In genomic region chr19:45514376-45515051, GRCh38 we compare ENCODE assay signal across 10 cellular contexts. TPM values are rescaled to one million over a fixed set of nuclear protein-coding genes. Genes with fewer than 3 reads are reported as not detected.
A peak's percentile ranks its signal among the peaks of the same experiment; 100 is the strongest.
DNase-seq lines count a peak whose midpoint lies in the region; ATAC-seq, FAIRE-seq and TF ChIP-seq lines count a peak whose summit lies in the region.
"Had no signal": no experiment of that assay in that cellular context is flagged by ENCODE, and none has a peak within 500 bp of the region (broad histone marks: within the 10 kb centered on the region; RNA-seq: fewer than 3 reads in every experiment).

No MANE protein-coding gene starts in this region.

- no TSS peak for BruUV-seq in HepG2 (replicated peaks; lab: Mats Ljungman, UMichigan)

- TF ChIP-seq EP300 in HepG2 (IDR thresholded peaks at IDR 0.05; ENCODE audit: low read depth in 2 of 2, low read length in 2 of 2) (peak in 1 of 2 experiments; percentile 74; a peak in 2 of 4 replicates), HepG2 (CRISPR knock-in tag; IDR thresholded peaks at IDR 0.05; ENCODE audit: borderline replicate concordance) (peak; percentile 47; the same call in 1 of the 2 replicates)

- no peak overlapping the region for H2AFZ ChIP-seq in HepG2 (ENCODE audit: low read length)

- TF ChIP-seq CTCF in HepG2 (CRISPR knock-in tag; IDR thresholded peaks at IDR 0.05) (peak; percentile 24; the same call in 1 of the 2 replicates), testis (IDR thresholded peaks at IDR 0.05) (no peak)

- CTCF ChIA-PET in HepG2 (lab: Yijun Ruan, JAX; ENCODE audit: low intra/inter-chr PET ratio, low total read pairs), result no interaction called here

- H3K27me3 ChIP-seq in HepG2 (ENCODE audit: control insufficient read depth in 1 of 2, insufficient read depth in 2 of 2, low read length in 2 of 2) (no peaks in the 10 kb centered on the region; a peak in 1 of 5 replicates), testis (no peaks in the 10 kb centered on the region)

- no peaks in the 10 kb centered on the region for H3K9me3 ChIP-seq in HepG2 (ENCODE audit: low read length)
- no peaks in the 10 kb centered on the region for H3K9me3 ChIP-seq in testis

- peaks cover 6 to 33% of the 10 kb centered on the region in 2 donors for H3K36me3 Mint-ChIP-seq in activated naive CD4-positive, alpha-beta T cell treated with anti-CD3 and anti-CD28 coated beads, Interleukin-2, amount 50 U/mL, for 72 hours

- H3K27ac Mint-ChIP-seq in activated naive CD4-positive, alpha-beta T cell treated with anti-CD3 and anti-CD28 coated beads, Interleukin-2, amount 50 U/mL, for 72 hours, result peak overlapping the region; percentile 94 to 97

- H3K4me3 ChIP-seq in HepG2 (replicated peaks in 1 of 3; ENCODE audit: insufficient read depth in 1 of 3, low read depth in 2 of 3, low read length in 3 of 3) (peak overlapping the region in 1 of 3 experiments; percentile 48; a peak in 2 of 6 replicates), testis (no peak overlapping the region)

- no peaks in the 10 kb centered on the region for H3K9me3 Mint-ChIP-seq in activated naive CD4-positive, alpha-beta T cell treated with anti-CD3 and anti-CD28 coated beads, Interleukin-2, amount 50 U/mL, for 72 hours

- peak overlapping the region; percentile 61 for H3K4me2 ChIP-seq in HepG2 (ENCODE audit: low read depth, low read length)

- TF ChIP-seq POLR2A in HepG2 (IDR thresholded peaks at IDR 0.05; ENCODE audit: insufficient read depth in 1 of 2, low read depth in 2 of 2, low read length in 2 of 2) (no peak; a peak in 1 of 4 replicates), testis (IDR thresholded peaks at IDR 0.05) (no peak)

- WGBS in HepG2 (ENCODE audit: low lambda C conversion rate), result 0% methylated on average over 3 of the region's 13 CpGs
- WGBS in testis, 2 donors, result 46 to 58% methylated on average over 12 to 13 of the region's 13 CpGs

- H3K36me3 ChIP-seq in HepG2 (replicated peaks in 1 of 2; ENCODE audit: control insufficient read depth in 1 of 2, insufficient read depth in 2 of 2, low read length in 2 of 2) (peaks cover 11 to 19% of the 10 kb centered on the region in 2 experiments; a peak in 4 of 5 replicates), testis (ENCODE audit: low read depth, missing control alignments) (no peaks in the 10 kb centered on the region)

- peaks cover 89% of the 10 kb centered on the region for H3K4me1 ChIP-seq in HepG2 (ENCODE audit: insufficient read depth, low read length)
- H3K4me1 ChIP-seq in testis, result peaks cover 24% of the 10 kb centered on the region

- peak overlapping the region; percentile 76 for H3K27ac ChIP-seq in HepG2 (ENCODE audit: extremely low read length, insufficient read depth, low read length)
- peak overlapping the region; percentile 48 to 59 for H3K27ac ChIP-seq in testis

- peaks cover 10% of the 10 kb centered on the region for H4K20me1 ChIP-seq in HepG2 (ENCODE audit: insufficient read depth, low read length)

- peak; percentile 45 to 46 for ATAC-seq in activated CD4-positive, CD25-positive, alpha-beta regulatory T cell treated with anti-CD3 and anti-CD28 coated beads, Interleukin-2, amount 50 U/mL, for 24 hours
- peak; percentile 20 to 65 for ATAC-seq in activated naive CD4-positive, alpha-beta T cell treated with anti-CD3 and anti-CD28 coated beads, Interleukin-2, amount 50 U/mL, for 72 hours
- peak; percentile 95 for ATAC-seq in HepG2

- TF ChIP-seq RAD21 in HepG2 (CRISPR knock-in tag; IDR thresholded peaks at IDR 0.05), result peak; percentile 44; the same call in 1 of the 2 replicates

- POLR2A ChIA-PET in HepG2 (lab: Yijun Ruan, JAX), result no interaction called here

- H3K9ac ChIP-seq in HepG2 (ENCODE audit: insufficient read depth, low read depth, low read length), result peak overlapping the region; percentile 57

- peaks cover 48% of the 10 kb centered on the region for H3K79me2 ChIP-seq in HepG2 (ENCODE audit: insufficient read depth, low read length)

- peak; percentile 85 for FAIRE-seq in HepG2 (lab: Jason Lieb, UNC)
- FAIRE-seq: RCC 7860 had no signal

- DNase-seq in activated CD4-positive, CD25-positive, alpha-beta regulatory T cell (lab: John Stamatoyannopoulos, UW), result no peak
- DNase-seq in activated naive CD4-positive, alpha-beta T cell treated with anti-CD3 and anti-CD28 coated beads, Interleukin-2, amount 50 U/mL, for 72 hours (ENCODE audit: low spot score in 2 of 2), result no peak
- DNase-seq in HepG2 (ENCODE audit: low spot score) (peak; percentile 95), testis (no peak), NCI-H2171 treated with DMSO at 0.1 percent for 48 hours (lab: John Stamatoyannopoulos, UW) (no peak), hippocampal formation (lab: John Stamatoyannopoulos, UW) (no peak)
- DNase-seq in stimulated activated CD4-positive, alpha-beta T cell treated with anti-CD3 and anti-CD28 coated beads, Interleukin-1b, Interleukin-23, amount 100 ng/mL, for 48 hours, result no peak
- DNase-seq: amniotic stem cell had no signal

- in situ Hi-C loops in HepG2 (cut with HindIII; ENCODE audit: extremely low pct_ligation_motif_present, low pct_unique_long_range_greater_than_20kb), result no loop called here

- intact Hi-C loops in HepG2 (cut with micrococcal nuclease; ENCODE audit: unreplicated experiment), result loop anchor here (2.0 kb wide), 1 partner anchor 22 kb away; no protein-coding TSS in a partner anchor
- intact Hi-C loops in testis (cut with DNase I; ENCODE audit: low total_unique reads), result no loop called here

RNA-seq across cellular contexts. Expression of gene VASP, which starts 7.2 kb away (rescaled TPM):
- 100 to 1,000 TPM in 1 of 2 donors, 10 to 100 TPM in 1; 76.8 to 156 TPM for total RNA-seq in activated naive CD4-positive, alpha-beta T cell treated with anti-CD3 and anti-CD28 coated beads, Interleukin-2, amount 50 U/mL, for 72 hours
- total RNA-seq in HepG2 (2016; rRNA removed; fragmentation: Illumina TruSeq; extraction: Trizol), result 64.6 and 67.1 TPM in 2 replicates
- 22.8 and 24.0 TPM in 2 replicates for total RNA-seq in HepG2 (2016; cell fraction: cytosol; rRNA removed; fragmentation: Illumina TruSeq; extraction: Trizol; ENCODE audit: low read depth)
- 60.7 and 68.5 TPM in 2 replicates for total RNA-seq in HepG2 (2016; cell fraction: insoluble cytoplasmic fraction; rRNA removed; fragmentation: Illumina TruSeq; extraction: Trizol)
- total RNA-seq in HepG2 (2016; cell fraction: membrane; rRNA removed; fragmentation: Illumina TruSeq; extraction: Trizol), result 55.3 and 59.3 TPM in 2 replicates
- 38.8 and 40.6 TPM in 2 replicates for total RNA-seq in HepG2 (2016; cell fraction: nucleus; rRNA removed; fragmentation: Illumina TruSeq; extraction: Trizol)
- polyA plus RNA-seq in HepG2 (2011; rRNA removed), result 41.8 and 49.1 TPM in 2 replicates
- 29.9 and 46.4 TPM in 2 replicates for polyA plus RNA-seq in HepG2 (2011; cell fraction: cytosol; rRNA removed)
- 78.2 and 83.1 TPM in 2 replicates for polyA plus RNA-seq in HepG2 (2011; cell fraction: nucleus; rRNA removed)
- polyA plus RNA-seq in HepG2 (2012), result 30.9 and 35.9 TPM in 2 replicates
- polyA plus RNA-seq in HepG2 (2016; cell fraction: cytosol; fragmentation: Illumina TruSeq; extraction: Trizol; ENCODE audit: low read depth), result 20.6 and 22.3 TPM in 2 replicates
- polyA plus RNA-seq in HepG2 (2016; cell fraction: insoluble cytoplasmic fraction; fragmentation: Illumina TruSeq; extraction: Trizol; ENCODE audit: low read depth), result 75.4 and 76.4 TPM in 2 replicates
- 40.8 and 44.1 TPM in 2 replicates for polyA plus RNA-seq in HepG2 (2016; cell fraction: membrane; fragmentation: Illumina TruSeq; extraction: Trizol; ENCODE audit: low read depth)
- 70.9 and 74.4 TPM in 2 replicates for polyA plus RNA-seq in HepG2 (2016; cell fraction: nucleus; fragmentation: Illumina TruSeq; extraction: Trizol; ENCODE audit: insufficient read depth, low read depth)
- polyA minus RNA-seq in HepG2 (2011; rRNA and poly(A)+ RNA removed; ENCODE audit: low replicate concordance), result 38.0 and 110 TPM in 2 replicates
- 36.7 and 47.2 TPM in 2 replicates for polyA minus RNA-seq in HepG2 (2011; cell fraction: cytosol; rRNA and poly(A)+ RNA removed)
- 31.7 and 50.2 TPM in 2 replicates for polyA minus RNA-seq in HepG2 (2011; cell fraction: nucleus; rRNA and poly(A)+ RNA removed)
- 10 to 100 TPM; 52.7 to 57.9 TPM for total RNA-seq in testis
- 37.7 TPM for polyA plus RNA-seq in testis (ENCODE audit: insufficient read depth, low read depth, low replicate concordance)

RNA-seq across cellular contexts. Expression of gene PPM1N, which starts 16.3 kb away (rescaled TPM):
- 1 to 10 TPM; 1.5 to 7.4 TPM for total RNA-seq in activated naive CD4-positive, alpha-beta T cell treated with anti-CD3 and anti-CD28 coated beads, Interleukin-2, amount 50 U/mL, for 72 hours
- total RNA-seq in HepG2 (2016; rRNA removed; fragmentation: Illumina TruSeq; extraction: Trizol) (0.31 and 0.67 TPM in 2 replicates), testis (1 to 10 TPM; 1.9 to 2.3 TPM)
- 0.53 and 0.71 TPM in 2 replicates for total RNA-seq in HepG2 (2016; cell fraction: cytosol; rRNA removed; fragmentation: Illumina TruSeq; extraction: Trizol; ENCODE audit: low read depth)
- total RNA-seq in HepG2 (2016; cell fraction: insoluble cytoplasmic fraction; rRNA removed; fragmentation: Illumina TruSeq; extraction: Trizol), result 0.48 and 0.91 TPM in 2 replicates
- 0.72 and 1.2 TPM in 2 replicates for total RNA-seq in HepG2 (2016; cell fraction: membrane; rRNA removed; fragmentation: Illumina TruSeq; extraction: Trizol)
- total RNA-seq in HepG2 (2016; cell fraction: nucleus; rRNA removed; fragmentation: Illumina TruSeq; extraction: Trizol), result not detected in 2 replicates
- polyA plus RNA-seq in HepG2 (2011; rRNA removed) (1.3 and 1.8 TPM in 2 replicates), testis (ENCODE audit: insufficient read depth, low read depth, low replicate concordance) (3.4 TPM)
- 2.6 TPM in 2 replicates for polyA plus RNA-seq in HepG2 (2011; cell fraction: cytosol; rRNA removed)
- polyA plus RNA-seq in HepG2 (2011; cell fraction: nucleus; rRNA removed), result 1.1 and 2.1 TPM in 2 replicates
- polyA plus RNA-seq in HepG2 (2012), result 1.4 and 1.9 TPM in 2 replicates
- 0.86 and 1.5 TPM in 2 replicates for polyA plus RNA-seq in HepG2 (2016; cell fraction: cytosol; fragmentation: Illumina TruSeq; extraction: Trizol; ENCODE audit: low read depth)
- 0.76 TPM in 1 of 2 replicates, not detected in the other for polyA plus RNA-seq in HepG2 (2016; cell fraction: insoluble cytoplasmic fraction; fragmentation: Illumina TruSeq; extraction: Trizol; ENCODE audit: low read depth)
- polyA plus RNA-seq in HepG2 (2016; cell fraction: membrane; fragmentation: Illumina TruSeq; extraction: Trizol; ENCODE audit: low read depth), result 0.77 and 1.1 TPM in 2 replicates
- 1.2 TPM in 1 of 2 replicates, not detected in the other for polyA plus RNA-seq in HepG2 (2016; cell fraction: nucleus; fragmentation: Illumina TruSeq; extraction: Trizol; ENCODE audit: insufficient read depth, low read depth)
- polyA minus RNA-seq in HepG2 (2011; rRNA and poly(A)+ RNA removed; ENCODE audit: low replicate concordance), result 0.23 TPM in 1 of 2 replicates, not detected in the other
- polyA minus RNA-seq in HepG2 (2011; cell fraction: cytosol; rRNA and poly(A)+ RNA removed), result not detected in 2 replicates
- 0.50 TPM in 1 of 2 replicates, not detected in the other for polyA minus RNA-seq in HepG2 (2011; cell fraction: nucleus; rRNA and poly(A)+ RNA removed)

RNA-seq across cellular contexts. Expression of gene RTN2, which starts 17.7 kb away (rescaled TPM):
- total RNA-seq in activated naive CD4-positive, alpha-beta T cell treated with anti-CD3 and anti-CD28 coated beads, Interleukin-2, amount 50 U/mL, for 72 hours, result 1 to 10 TPM; 3.2 to 5.1 TPM
- 2.1 and 2.9 TPM in 2 replicates for total RNA-seq in HepG2 (2016; rRNA removed; fragmentation: Illumina TruSeq; extraction: Trizol)
- total RNA-seq in HepG2 (2016; cell fraction: cytosol; rRNA removed; fragmentation: Illumina TruSeq; extraction: Trizol; ENCODE audit: low read depth), result 5.1 and 6.2 TPM in 2 replicates
- total RNA-seq in HepG2 (2016; cell fraction: insoluble cytoplasmic fraction; rRNA removed; fragmentation: Illumina TruSeq; extraction: Trizol), result 2.0 and 3.5 TPM in 2 replicates
- total RNA-seq in HepG2 (2016; cell fraction: membrane; rRNA removed; fragmentation: Illumina TruSeq; extraction: Trizol), result 6.2 and 8.3 TPM in 2 replicates
- 2.3 and 2.8 TPM in 2 replicates for total RNA-seq in HepG2 (2016; cell fraction: nucleus; rRNA removed; fragmentation: Illumina TruSeq; extraction: Trizol)
- polyA plus RNA-seq in HepG2 (2011; rRNA removed), result 17.1 and 18.0 TPM in 2 replicates
- polyA plus RNA-seq in HepG2 (2011; cell fraction: cytosol; rRNA removed), result 13.2 and 17.0 TPM in 2 replicates
- polyA plus RNA-seq in HepG2 (2011; cell fraction: nucleus; rRNA removed), result 12.6 and 14.7 TPM in 2 replicates
- 11.2 and 15.2 TPM in 2 replicates for polyA plus RNA-seq in HepG2 (2012)
- 8.6 and 9.5 TPM in 2 replicates for polyA plus RNA-seq in HepG2 (2016; cell fraction: cytosol; fragmentation: Illumina TruSeq; extraction: Trizol; ENCODE audit: low read depth)
- polyA plus RNA-seq in HepG2 (2016; cell fraction: insoluble cytoplasmic fraction; fragmentation: Illumina TruSeq; extraction: Trizol; ENCODE audit: low read depth), result 3.9 and 4.7 TPM in 2 replicates
- 9.5 and 9.7 TPM in 2 replicates for polyA plus RNA-seq in HepG2 (2016; cell fraction: membrane; fragmentation: Illumina TruSeq; extraction: Trizol; ENCODE audit: low read depth)
- 11.0 and 11.5 TPM in 2 replicates for polyA plus RNA-seq in HepG2 (2016; cell fraction: nucleus; fragmentation: Illumina TruSeq; extraction: Trizol; ENCODE audit: insufficient read depth, low read depth)
- polyA minus RNA-seq in HepG2 (2011; rRNA and poly(A)+ RNA removed; ENCODE audit: low replicate concordance), result 6.0 and 30.0 TPM in 2 replicates
- polyA minus RNA-seq in HepG2 (2011; cell fraction: cytosol; rRNA and poly(A)+ RNA removed), result 7.6 and 8.3 TPM in 2 replicates
- 7.1 and 7.6 TPM in 2 replicates for polyA minus RNA-seq in HepG2 (2011; cell fraction: nucleus; rRNA and poly(A)+ RNA removed)
- total RNA-seq in testis, result 1 to 10 TPM; 5.2 to 5.3 TPM
- polyA plus RNA-seq in testis (ENCODE audit: insufficient read depth, low read depth, low replicate concordance), result 4.2 TPM

RNA-seq across cellular contexts. Expression of gene FOSB, which starts 46.7 kb away (rescaled TPM):
- 10 to 100 TPM; 19.9 to 37.6 TPM for total RNA-seq in activated naive CD4-positive, alpha-beta T cell treated with anti-CD3 and anti-CD28 coated beads, Interleukin-2, amount 50 U/mL, for 72 hours
- 0.21 and 6.0 TPM in 2 replicates for total RNA-seq in HepG2 (2016; rRNA removed; fragmentation: Illumina TruSeq; extraction: Trizol)
- 0.79 and 0.91 TPM in 2 replicates for total RNA-seq in HepG2 (2016; cell fraction: cytosol; rRNA removed; fragmentation: Illumina TruSeq; extraction: Trizol; ENCODE audit: low read depth)
- total RNA-seq in HepG2 (2016; cell fraction: insoluble cytoplasmic fraction; rRNA removed; fragmentation: Illumina TruSeq; extraction: Trizol), result 0.37 and 5.7 TPM in 2 replicates
- total RNA-seq in HepG2 (2016; cell fraction: membrane; rRNA removed; fragmentation: Illumina TruSeq; extraction: Trizol), result 0.93 and 1.2 TPM in 2 replicates
- total RNA-seq in HepG2 (2016; cell fraction: nucleus; rRNA removed; fragmentation: Illumina TruSeq; extraction: Trizol), result 17.8 and 18.2 TPM in 2 replicates
- 2.8 TPM in 2 replicates for polyA plus RNA-seq in HepG2 (2011; rRNA removed)
- polyA plus RNA-seq in HepG2 (2011; cell fraction: cytosol; rRNA removed), result 0.67 and 0.69 TPM in 2 replicates
- 23.1 and 35.9 TPM in 2 replicates for polyA plus RNA-seq in HepG2 (2011; cell fraction: nucleus; rRNA removed)
- 0.51 and 1.1 TPM in 2 replicates for polyA plus RNA-seq in HepG2 (2012)
- not detected in 2 replicates for polyA plus RNA-seq in HepG2 (2016; cell fraction: cytosol; fragmentation: Illumina TruSeq; extraction: Trizol; ENCODE audit: low read depth)
- polyA plus RNA-seq in HepG2 (2016; cell fraction: insoluble cytoplasmic fraction; fragmentation: Illumina TruSeq; extraction: Trizol; ENCODE audit: low read depth), result 0.35 and 0.74 TPM in 2 replicates
- 0.17 and 0.41 TPM in 2 replicates for polyA plus RNA-seq in HepG2 (2016; cell fraction: membrane; fragmentation: Illumina TruSeq; extraction: Trizol; ENCODE audit: low read depth)
- 17.9 and 36.0 TPM in 2 replicates for polyA plus RNA-seq in HepG2 (2016; cell fraction: nucleus; fragmentation: Illumina TruSeq; extraction: Trizol; ENCODE audit: insufficient read depth, low read depth)
- 16.2 and 24.3 TPM in 2 replicates for polyA minus RNA-seq in HepG2 (2011; rRNA and poly(A)+ RNA removed; ENCODE audit: low replicate concordance)
- 1.5 and 2.2 TPM in 2 replicates for polyA minus RNA-seq in HepG2 (2011; cell fraction: cytosol; rRNA and poly(A)+ RNA removed)
- polyA minus RNA-seq in HepG2 (2011; cell fraction: nucleus; rRNA and poly(A)+ RNA removed), result 32.3 and 48.2 TPM in 2 replicates
- total RNA-seq in testis, result 1 to 10 TPM; 1.2 to 3.9 TPM
- 22.7 TPM for polyA plus RNA-seq in testis (ENCODE audit: insufficient read depth, low read depth, low replicate concordance)

Comparison
In these comparisons a context has a peak if more than half of its experiments do, and no peak if none do; other contexts are left out.
1. ATAC-seq: peak in every context shown above with its lines; median percentile 95 in HepG2; 46 in activated CD4-positive, CD25-positive, alpha-beta regulatory T cell treated with anti-CD3 and anti-CD28 coated beads, Interleukin-2, amount 50 U/mL, for 24 hours; 42 in activated naive CD4-positive, alpha-beta T cell treated with anti-CD3 and anti-CD28 coated beads, Interleukin-2, amount 50 U/mL, for 72 hours.